8 cellular contexts compared by ENCODE assay signal in the genomic region with DNA sequence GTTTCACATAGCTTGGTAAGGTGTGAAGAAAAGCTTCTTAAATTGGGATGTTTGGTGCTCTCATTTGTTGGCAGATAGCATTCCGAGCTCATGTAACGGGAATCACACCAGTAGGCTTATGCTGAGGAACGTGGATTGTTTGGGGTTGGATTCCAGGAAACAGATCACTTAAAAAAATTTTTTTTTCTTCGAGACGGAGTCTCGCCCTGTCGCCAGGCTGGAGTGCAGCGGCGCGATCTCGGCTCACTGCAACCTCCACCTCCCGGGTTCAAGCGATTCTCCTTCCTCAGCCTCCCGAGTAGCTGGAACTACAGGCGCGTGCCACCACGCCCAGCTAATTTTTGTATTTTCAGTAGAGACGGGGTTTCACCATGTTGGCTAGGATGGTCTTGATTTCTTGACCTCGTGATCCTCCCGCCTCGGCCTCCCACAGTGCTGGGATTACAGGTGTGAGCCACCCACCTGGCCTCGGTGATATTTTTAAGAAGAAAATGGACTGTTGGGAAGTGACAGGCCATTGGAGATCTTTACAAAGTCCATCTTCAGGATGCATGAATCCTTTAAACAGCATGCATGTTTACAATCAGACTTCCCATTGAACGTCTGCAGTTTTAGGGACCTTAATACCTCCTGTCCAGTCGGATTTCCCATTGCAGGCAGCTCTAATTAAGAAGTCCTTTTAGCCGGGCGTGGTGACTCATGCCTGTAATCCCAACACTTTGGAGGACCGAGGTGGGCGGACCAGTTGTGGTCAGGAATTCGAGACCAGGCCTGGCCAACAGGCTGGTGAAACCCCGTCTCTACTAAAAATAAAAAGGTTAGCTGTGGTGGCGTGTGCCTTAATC. TPM values are rescaled to one million over a fixed set of nuclear protein-coding genes. Genes with fewer than 3 reads are reported as not detected.
DNase-seq lines count a peak whose midpoint lies in the region; ATAC-seq, FAIRE-seq and TF ChIP-seq lines count a peak whose summit lies in the region.
"Not testable (repeated sequence)": the region's sequence is repeated elsewhere in the genome, so short reads cannot be mapped to it uniquely, and the experiment has no call there.

No MANE protein-coding gene starts in this region.

- peak overlapping the region; percentile 66 for H3K4me2 ChIP-seq in K562 (ENCODE audit: insufficient read depth, low read length)

- intact Hi-C loops in activated CD4-positive, alpha-beta T cell treated with anti-CD3 and anti-CD28 coated beads for 36 hours (cut with DNase I, micrococcal nuclease); K562 (cut with micrococcal nuclease); right lobe of liver (cut with DNase I): not testable (repeated sequence)

- H3K9ac ChIP-seq in K562 (ENCODE audit: insufficient read depth in 1 of 2, low read depth in 2 of 2, low read length in 2 of 2) = peak overlapping the region in 1 of 2 experiments; percentile 49; a peak in 2 of 4 replicates

- peak overlapping the region; percentile 56 for H3K4me3 Mint-ChIP-seq in activated CD4-positive, alpha-beta T cell treated with anti-CD3 and anti-CD28 coated beads for 36 hours
- peak overlapping the region; percentile 65 for H3K4me3 Mint-ChIP-seq in progenitor cell of endocrine pancreas (ENCODE audit: low read depth)

- not testable (repeated sequence) for TF ChIP-seq EP300 in K562 (IDR thresholded peaks at IDR 0.05; ENCODE audit: low read length)

- FAIRE-seq in K562 (lab: Jason Lieb, UNC) = not testable (repeated sequence)

- DNase-seq in A172 (ENCODE audit: low spot score) (peak; percentile 19), M059J (ENCODE audit: low read depth) (peak; percentile 19), K562 (ENCODE audit: extremely low read depth in 1 of 4, low spot score in 3 of 4) (peak in 1 of 4 experiments; percentile 6)
- not testable (repeated sequence) for DNase-seq in GM12865 (ENCODE audit: low read depth); foreskin fibroblast; right lobe of liver; progenitor cell of endocrine pancreas (ENCODE audit: low spot score, unreplicated experiment)
- peak; percentile 6 for DNase-seq in activated CD4-positive, alpha-beta T cell treated with anti-CD3 and anti-CD28 coated beads for 36 hours

- under 1% methylated on average over 14 of the region's 31 CpGs for WGBS in K562 (ENCODE audit: insufficient coverage, low coverage, missing lambda C conversion rate)
- WGBS in right lobe of liver (ENCODE audit: insufficient coverage, low coverage, low lambda C conversion rate, missing lambda C conversion rate) = 28% methylated on average over 6 of the region's 31 CpGs

- not testable (repeated sequence) for H3K27me3 Mint-ChIP-seq in activated CD4-positive, alpha-beta T cell treated with anti-CD3 and anti-CD28 coated beads for 36 hours; progenitor cell of endocrine pancreas

- not testable (repeated sequence) for H3K9me3 Mint-ChIP-seq in activated CD4-positive, alpha-beta T cell treated with anti-CD3 and anti-CD28 coated beads for 36 hours (ENCODE audit: low read depth); progenitor cell of endocrine pancreas (ENCODE audit: low read depth)

- H3K4me3 ChIP-seq in GM12865 (ENCODE audit: low read depth, low read length) (peak overlapping the region; percentile 52), K562 (peak overlapping the region; percentile 40), foreskin fibroblast (ENCODE audit: low read depth in 1 of 2, low read length in 2 of 2) (peak overlapping the region; percentile 38 to 49), right lobe of liver (peak overlapping the region; percentile 25 to 50 (median 29))

- POLR2A ChIA-PET in activated CD4-positive, alpha-beta T cell treated with anti-CD3 and anti-CD28 coated beads for 36 hours (lab: Charles Lee); K562 (lab: Yijun Ruan, JAX): not testable (repeated sequence)

- not testable (repeated sequence) for H3K9me1 ChIP-seq in K562 (ENCODE audit: control insufficient read depth, insufficient read depth, low read length)

- BruUV-seq in K562 (replicated peaks; lab: Mats Ljungman, UMichigan) = not testable (repeated sequence)

- H3K9me3 ChIP-seq in K562 (replicated peaks; ENCODE audit: control insufficient read depth, insufficient read depth, low read depth, low read length); right lobe of liver: not testable (repeated sequence)

- CTCF ChIA-PET in activated CD4-positive, alpha-beta T cell treated with anti-CD3 and anti-CD28 coated beads for 36 hours (lab: Charles Lee); K562 (lab: Yijun Ruan, JAX; ENCODE audit: low intra/inter-chr PET ratio): not testable (repeated sequence)

- not testable (repeated sequence) for TF ChIP-seq POLR2A in K562 (conservative IDR thresholded peaks at IDR 0.05); right lobe of liver (IDR thresholded peaks at IDR 0.05)

- H3K4me1 Mint-ChIP-seq in activated CD4-positive, alpha-beta T cell treated with anti-CD3 and anti-CD28 coated beads for 36 hours; progenitor cell of endocrine pancreas (ENCODE audit: low read depth): not testable (repeated sequence)

- not testable (repeated sequence) for H3K36me3 ChIP-seq in K562 (ENCODE audit: control insufficient read depth, insufficient read depth, low read length); right lobe of liver

- H3K79me2 ChIP-seq in K562 (ENCODE audit: control insufficient read depth, insufficient read depth, low read length) = not testable (repeated sequence)

- H4K20me1 ChIP-seq in K562 (replicated peaks; ENCODE audit: control insufficient read depth, insufficient read depth, low read length) = not testable (repeated sequence)

- not testable (repeated sequence) for TF ChIP-seq RAD21 in K562 (CRISPR knock-in tag; conservative IDR thresholded peaks at IDR 0.05 in 1 of 2, IDR thresholded peaks at IDR 0.05 in 1 of 2)

- not testable (repeated sequence) for ATAC-seq in activated CD4-positive, alpha-beta T cell treated with anti-CD3 and anti-CD28 coated beads for 36 hours
- peak; percentile 19; the same call in 2 of the 3 replicates for ATAC-seq in K562
- peak in 3 of 4 donors; percentile 10 for ATAC-seq in right lobe of liver

- H3K36me3 Mint-ChIP-seq in activated CD4-positive, alpha-beta T cell treated with anti-CD3 and anti-CD28 coated beads for 36 hours (ENCODE audit: low read depth); progenitor cell of endocrine pancreas (ENCODE audit: insufficient read depth): not testable (repeated sequence)

- not testable (repeated sequence) for H3K27me3 ChIP-seq in K562 (ENCODE audit: control insufficient read depth in 2 of 2, insufficient read depth in 2 of 2, low read length in 2 of 2); right lobe of liver

- not testable (repeated sequence) for H2AFZ ChIP-seq in K562 (ENCODE audit: low read depth, low read length)

- not testable (repeated sequence) for H3K4me1 ChIP-seq in K562 (replicated peaks in 1 of 2; ENCODE audit: control insufficient read depth in 2 of 2, insufficient read depth in 2 of 2, low read length in 2 of 2); right lobe of liver

- TF ChIP-seq CTCF in GM12865 (IDR thresholded peaks at IDR 0.05; ENCODE audit: insufficient read depth, low read depth, low read length, missing control alignments); K562 (IDR thresholded peaks at IDR 0.05 in 2 of 3, conservative IDR thresholded peaks at IDR 0.05 in 1 of 3; ENCODE audit: insufficient read depth in 2 of 3, low read depth in 1 of 3, low read length in 3 of 3); foreskin fibroblast (IDR thresholded peaks at IDR 0.05; ENCODE audit: low read depth, low read length); right lobe of liver (IDR thresholded peaks at IDR 0.05); progenitor cell of endocrine pancreas (IDR thresholded peaks at IDR 0.05; ENCODE audit: unreplicated experiment): not testable (repeated sequence)

- H3K27ac Mint-ChIP-seq in activated CD4-positive, alpha-beta T cell treated with anti-CD3 and anti-CD28 coated beads for 36 hours; progenitor cell of endocrine pancreas: not testable (repeated sequence)

- in situ Hi-C loops in K562 (cut with MboI) = not testable (repeated sequence)

- H3K27ac ChIP-seq in K562 (ENCODE audit: extremely low read depth, low read depth, low read length); right lobe of liver: not testable (repeated sequence)

RNA-seq across cellular contexts. Expression of a gene that starts 0.8 kb away (rescaled TPM):
- 52.6 and 65.7 TPM in 2 replicates for total RNA-seq in A172 (2014; rRNA removed; shearing (Covaris generic))
- 32.1 and 35.0 TPM in 2 replicates for total RNA-seq in M059J (2014; rRNA removed; shearing (Covaris generic))
- total RNA-seq in activated CD4-positive, alpha-beta T cell treated with anti-CD3 and anti-CD28 coated beads for 36 hours = 10 to 100 TPM; 42.2 to 48.5 TPM
- 49.2 and 146 TPM in 2 replicates for total RNA-seq in K562 (2011; cell fraction: chromatin; rRNA removed; ENCODE audit: low replicate concordance)
- total RNA-seq in K562 (2011; cell fraction: nucleolus; rRNA removed) = 35.5 and 36.3 TPM in 2 replicates
- total RNA-seq in K562 (2011; cell fraction: nucleoplasm; rRNA removed) = 69.7 and 140 TPM in 2 replicates
- total RNA-seq in K562 (2014; rRNA removed) = 55.6 and 67.3 TPM in 2 replicates
- total RNA-seq in K562 (2014; rRNA removed; fragmentation: Illumina TruSeq; extraction: Trizol) = 107 and 117 TPM in 2 replicates
- 107 and 108 TPM in 2 replicates for total RNA-seq in K562 (2015; rRNA removed; fragmentation: Illumina TruSeq; extraction: Trizol)
- total RNA-seq in K562 (2021) = 54.9 and 59.6 TPM in 2 replicates
- polyA plus RNA-seq in K562 (2011; rRNA removed) = 56.7 and 81.6 TPM in 2 replicates
- polyA plus RNA-seq in K562 (2011; cell fraction: cytosol; rRNA removed) = 23.3 and 29.0 TPM in 2 replicates
- 36.3 and 36.8 TPM in 2 replicates for polyA plus RNA-seq in K562 (2011; cell fraction: nucleus; rRNA removed)
- 33.6 and 50.9 TPM in 2 replicates for polyA plus RNA-seq in K562 (2012)
- polyA plus RNA-seq in K562 (2014; fragmentation: Illumina TruSeq; extraction: Trizol) = 74.5 and 87.7 TPM in 2 replicates
- polyA plus RNA-seq in K562 (2014; fragmentation: Nextera tagmentation; extraction: Ambion mirVana) = 100 to 1,000 TPM in 1 of 2 experiments, 10 to 100 TPM in 1; 91.7 to 106 TPM
- polyA plus RNA-seq in K562 (2014; rRNA removed) = 65.2 and 71.3 TPM in 2 replicates
- polyA minus RNA-seq in K562 (2011; rRNA and poly(A)+ RNA removed) = 64.3 and 65.9 TPM in 2 replicates
- 14.9 and 23.0 TPM in 2 replicates for polyA minus RNA-seq in K562 (2011; cell fraction: cytosol; rRNA and poly(A)+ RNA removed)
- polyA minus RNA-seq in K562 (2011; cell fraction: nucleus; rRNA and poly(A)+ RNA removed) = 36.6 and 60.4 TPM in 2 replicates
- total RNA-seq in right lobe of liver = 10 to 100 TPM; 11.8 to 17.2 (median 13.4) TPM
- total RNA-seq in progenitor cell of endocrine pancreas = 52.6 and 64.1 TPM in 2 replicates
